1 cellular context compared by ENCODE assay signal in the genomic region with DNA sequence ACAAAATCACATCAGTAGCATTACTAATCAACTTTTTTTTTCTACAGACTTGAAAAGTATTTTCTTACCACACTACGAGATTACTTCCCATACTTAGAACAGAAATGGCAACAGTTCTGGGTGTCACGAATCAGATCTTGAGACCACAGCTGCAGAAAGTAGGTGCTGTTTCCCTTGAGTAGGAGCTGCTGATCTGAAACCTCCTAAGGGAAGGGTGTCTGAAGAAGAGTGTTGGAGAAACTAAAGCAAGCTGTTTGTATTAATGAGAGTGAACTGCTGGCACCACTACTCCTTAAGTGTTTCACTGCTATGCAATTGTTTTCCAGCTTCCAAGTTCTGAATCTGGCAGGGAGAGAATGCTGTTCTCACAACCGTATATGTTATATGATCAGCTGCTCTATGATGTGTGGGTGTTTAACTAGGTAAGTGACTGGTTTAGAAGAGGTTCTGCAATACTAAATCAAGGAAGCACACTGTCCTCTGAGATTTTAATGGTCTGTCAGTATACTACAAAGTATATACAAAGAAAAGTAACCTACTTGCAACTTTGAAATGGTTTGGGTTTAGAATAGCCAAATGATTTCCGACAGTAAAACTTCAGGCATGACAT.
TF ChIP-seq lines count a peak whose summit lies in the region.

No MANE protein-coding gene starts in this region.

TF ChIP-seq in neural cell, 6 proteins besides CTCF, POLR2A, EP300 and RAD21 (continued from another document):
- TF ChIP-seq, protein P1, sequence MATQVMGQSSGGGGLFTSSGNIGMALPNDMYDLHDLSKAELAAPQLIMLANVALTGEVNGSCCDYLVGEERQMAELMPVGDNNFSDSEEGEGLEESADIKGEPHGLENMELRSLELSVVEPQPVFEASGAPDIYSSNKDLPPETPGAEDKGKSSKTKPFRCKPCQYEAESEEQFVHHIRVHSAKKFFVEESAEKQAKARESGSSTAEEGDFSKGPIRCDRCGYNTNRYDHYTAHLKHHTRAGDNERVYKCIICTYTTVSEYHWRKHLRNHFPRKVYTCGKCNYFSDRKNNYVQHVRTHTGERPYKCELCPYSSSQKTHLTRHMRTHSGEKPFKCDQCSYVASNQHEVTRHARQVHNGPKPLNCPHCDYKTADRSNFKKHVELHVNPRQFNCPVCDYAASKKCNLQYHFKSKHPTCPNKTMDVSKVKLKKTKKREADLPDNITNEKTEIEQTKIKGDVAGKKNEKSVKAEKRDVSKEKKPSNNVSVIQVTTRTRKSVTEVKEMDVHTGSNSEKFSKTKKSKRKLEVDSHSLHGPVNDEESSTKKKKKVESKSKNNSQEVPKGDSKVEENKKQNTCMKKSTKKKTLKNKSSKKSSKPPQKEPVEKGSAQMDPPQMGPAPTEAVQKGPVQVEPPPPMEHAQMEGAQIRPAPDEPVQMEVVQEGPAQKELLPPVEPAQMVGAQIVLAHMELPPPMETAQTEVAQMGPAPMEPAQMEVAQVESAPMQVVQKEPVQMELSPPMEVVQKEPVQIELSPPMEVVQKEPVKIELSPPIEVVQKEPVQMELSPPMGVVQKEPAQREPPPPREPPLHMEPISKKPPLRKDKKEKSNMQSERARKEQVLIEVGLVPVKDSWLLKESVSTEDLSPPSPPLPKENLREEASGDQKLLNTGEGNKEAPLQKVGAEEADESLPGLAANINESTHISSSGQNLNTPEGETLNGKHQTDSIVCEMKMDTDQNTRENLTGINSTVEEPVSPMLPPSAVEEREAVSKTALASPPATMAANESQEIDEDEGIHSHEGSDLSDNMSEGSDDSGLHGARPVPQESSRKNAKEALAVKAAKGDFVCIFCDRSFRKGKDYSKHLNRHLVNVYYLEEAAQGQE (IDR thresholded peaks at IDR 0.05; ENCODE audit: borderline replicate concordance): no peak
- TF ChIP-seq TAF1 (IDR thresholded peaks at IDR 0.05; ENCODE audit: low read depth): no peak
TF ChIP-seq in neural cell: peak in this region for 0.
